ENCODE assay signal across 27 cellular contexts in genomic region chr6:8108759-8109539, GRCh38. TPM values are rescaled to one million over a fixed set of nuclear protein-coding genes. Genes with fewer than 3 reads are reported as not detected.
A peak's percentile ranks its signal among the peaks of the same experiment; 100 is the strongest.
DNase-seq lines count a peak whose midpoint lies in the region; ATAC-seq, FAIRE-seq and TF ChIP-seq lines count a peak whose summit lies in the region.
"Had no signal": no experiment of that assay in that cellular context is flagged by ENCODE, and none has a peak within 500 bp of the region (broad histone marks: within the 10 kb centered on the region; RNA-seq: fewer than 3 reads in every experiment).

No MANE protein-coding gene starts in this region.

- TF ChIP-seq CTCF in PC-3 (conservative IDR thresholded peaks at IDR 0.05; ENCODE audit: low read depth, low read length) (no peak), endothelial cell of umbilical vein (IDR thresholded peaks at IDR 0.05; ENCODE audit: extremely low read depth in 1 of 2, insufficient read depth in 1 of 2, low read depth in 1 of 2, low read length in 2 of 2) (no peak), mucosa of descending colon (IDR thresholded peaks at IDR 0.05) (no peak)

- POLR2A ChIA-PET in PC-3 (lab: Charles Lee; ENCODE audit: unreplicated experiment): no interaction called here
- POLR2A ChIA-PET in endothelial cell of umbilical vein (lab: Charles Lee): interaction anchor here (1.0 kb wide), 2 partner anchors 24 to 26 kb away, joined by 3 to 5 read pairs; no protein-coding TSS in a partner anchor

- peak overlapping the region; percentile 70 for H3K4me2 ChIP-seq in PC-3 (ENCODE audit: low read length)
- H3K4me2 ChIP-seq in endothelial cell of umbilical vein (ENCODE audit: insufficient read depth, low read length): peak overlapping the region; percentile 46
- H3K4me2 ChIP-seq in trophoblast cell (ENCODE audit: low read length): no peak overlapping the region

- dilution Hi-C loops in endothelial cell of umbilical vein (cut with MboI; ENCODE audit: extremely low pct_ligation_motif_present, low sequenced_read_pairs): no loop called here

- H4K8ac ChIP-seq in trophoblast cell (ENCODE audit: low read depth, low read length): no peak overlapping the region

- H3K36me3 ChIP-seq in PC-3 (ENCODE audit: low read depth, low read length) (no peaks in the 10 kb centered on the region), endothelial cell of umbilical vein (ENCODE audit: control insufficient read depth in 2 of 2, extremely low read depth in 1 of 2, insufficient read depth in 2 of 2, low read length in 2 of 2) (no peaks in the 10 kb centered on the region), trophoblast cell (ENCODE audit: control insufficient read depth in 1 of 2, insufficient read depth in 2 of 2, low read length in 2 of 2) (no peaks in the 10 kb centered on the region), mucosa of descending colon (ENCODE audit: low read depth) (no peaks in the 10 kb centered on the region)

- DNase-seq in DMS53 (lab: John Stamatoyannopoulos, UW): peak; percentile 12
- DNase-seq in DMS53 treated with DMSO at 0.1 percent for 48 hours (lab: John Stamatoyannopoulos, UW; ENCODE audit: unreplicated experiment): no peak
- DNase-seq in PC-3: no peak
- DNase-seq in endothelial cell of umbilical vein (ENCODE audit: low read depth, low spot score): no peak
- peak in 1 of 2 donors; percentile 9 for DNase-seq in trophoblast cell
- no peak for DNase-seq in mucosa of descending colon
- DNase-seq in NCI-H524 treated with DMSO at 0.1 percent for 48 hours (lab: John Stamatoyannopoulos, UW): no peak
- DNase-seq: activated CD4-positive, alpha-beta T cell treated with anti-CD3 and anti-CD28 coated beads for 4 hours; activated effector memory CD4-positive, alpha-beta T cell treated with Interleukin-2 at 50 U/mL for 16 hours; activated T-cell treated with anti-CD3 and anti-CD28 coated beads for 4 hours; aorta; CD4-positive, alpha-beta T cell; Kasumi-1; MV-4-11; NCI-H2107; NCI-H82; nephron progenitor cell; right cardiac atrium; stimulated activated CD4-positive, alpha-beta T cell treated with anti-CD3 and anti-CD28 coated beads, Interleukin-12 subunit alpha, Interleukin-12 subunit beta, amount 100 ng/mL, for 4 hours; stimulated activated CD4-positive, alpha-beta T cell treated with anti-CD3 and anti-CD28 coated beads, Interleukin-4, amount 100 ng/mL, for 1 hour had no signal

- H3K27ac ChIP-seq in PC-3 (ENCODE audit: low read length): peak overlapping the region; percentile 94
- H3K27ac ChIP-seq in endothelial cell of umbilical vein (ENCODE audit: insufficient read depth, low read depth, low read length): peak overlapping the region; percentile 85
- H3K27ac ChIP-seq in trophoblast cell (ENCODE audit: low read depth, low read length): no peak overlapping the region
- H3K27ac ChIP-seq: 22Rv1, HL-60, VCaP had no signal

- peak overlapping the region; percentile 78 for H2BK12ac ChIP-seq in trophoblast cell (ENCODE audit: low read length)

- no peaks in the 10 kb centered on the region for H3K9me2 ChIP-seq in PC-3 (replicated peaks; ENCODE audit: low read length)

- no peak overlapping the region for H4K12ac ChIP-seq in trophoblast cell (ENCODE audit: low read depth, low read length)

- H4K91ac ChIP-seq in trophoblast cell (ENCODE audit: low read depth, low read length): no peak overlapping the region

- WGBS in trophoblast cell (ENCODE audit: extremely low coverage, insufficient coverage, insufficient read length): 100% methylated on average over 4 of the region's 13 CpGs

- H3K9me3 ChIP-seq in PC-3 (ENCODE audit: low read length) (no peaks in the 10 kb centered on the region), endothelial cell of umbilical vein (replicated peaks; ENCODE audit: control insufficient read depth, insufficient read depth, low read length) (no peaks in the 10 kb centered on the region), trophoblast cell (ENCODE audit: insufficient read depth, low read depth, low read length) (no peaks in the 10 kb centered on the region), mucosa of descending colon (no peaks in the 10 kb centered on the region)

- H4K20me1 ChIP-seq in PC-3 (ENCODE audit: low read length) (no peaks in the 10 kb centered on the region), endothelial cell of umbilical vein (replicated peaks; ENCODE audit: control insufficient read depth, extremely low read depth, insufficient read depth, low read length) (no peaks in the 10 kb centered on the region)

- no peak for FAIRE-seq in endothelial cell of umbilical vein (lab: Jason Lieb, UNC)
- FAIRE-seq: GM12892, islet of Langerhans had no signal

- H2AFZ ChIP-seq in PC-3 (ENCODE audit: low read length) (no peak overlapping the region; the same call in 1 of the 2 replicates), endothelial cell of umbilical vein (ENCODE audit: low read depth, low read length) (peak overlapping the region; percentile 40), trophoblast cell (ENCODE audit: insufficient read depth, low read length, poor library complexity) (no peak overlapping the region)

- H3K79me1 ChIP-seq in trophoblast cell (ENCODE audit: low read length): no peaks in the 10 kb centered on the region

- H3K14ac ChIP-seq in trophoblast cell (ENCODE audit: low read length): no peak overlapping the region

- H3K27me3 ChIP-seq in PC-3 (ENCODE audit: low read length) (no peaks in the 10 kb centered on the region), endothelial cell of umbilical vein (ENCODE audit: control insufficient read depth in 2 of 2, insufficient read depth in 2 of 2, low read length in 2 of 2) (no peaks in the 10 kb centered on the region), trophoblast cell (ENCODE audit: insufficient read depth, low read length) (no peaks in the 10 kb centered on the region)

- H3K9ac ChIP-seq in PC-3 (ENCODE audit: low read length) (peak overlapping the region; percentile 40; the same call in 1 of the 2 replicates), endothelial cell of umbilical vein (replicated peaks; ENCODE audit: extremely low read depth, insufficient read depth, low read length) (peak overlapping the region; percentile 37), trophoblast cell (ENCODE audit: low read length) (no peak overlapping the region)

- no peak overlapping the region for H3K23ac ChIP-seq in trophoblast cell (ENCODE audit: low read length)

- CTCF ChIA-PET in PC-3 (lab: Charles Lee): no interaction called here
- CTCF ChIA-PET in endothelial cell of umbilical vein (lab: Charles Lee): interaction anchor here (1.3 kb wide), 1 partner anchor 110 kb away, joined by 5 read pairs; no protein-coding TSS in a partner anchor

- peak overlapping the region; percentile 31 for H3K4ac ChIP-seq in trophoblast cell (ENCODE audit: low read depth, low read length)

- intact Hi-C loops in PC-3 (cut with micrococcal nuclease): loop anchor here (2.0 kb wide), 1 partner anchor 26 kb away; no protein-coding TSS in a partner anchor
- intact Hi-C loops in endothelial cell of umbilical vein (cut with micrococcal nuclease): loop anchor here (1.0 kb wide), 1 partner anchor 26 kb away; no protein-coding TSS in a partner anchor
- intact Hi-C loops in mucosa of descending colon (cut with DNase I, micrococcal nuclease): no loop called here

- peaks cover 20% of the 10 kb centered on the region for H3K4me1 ChIP-seq in PC-3 (ENCODE audit: insufficient read depth, low read length)
- peaks cover 18% of the 10 kb centered on the region for H3K4me1 ChIP-seq in endothelial cell of umbilical vein (ENCODE audit: control insufficient read depth, extremely low read depth, insufficient read depth, low read length)
- peaks cover 2 to 4% of the 10 kb centered on the region in 2 experiments for H3K4me1 ChIP-seq in trophoblast cell (ENCODE audit: control insufficient read depth in 1 of 2, insufficient read depth in 2 of 2, low read length in 2 of 2)
- no peaks in the 10 kb centered on the region for H3K4me1 ChIP-seq in mucosa of descending colon (ENCODE audit: low read depth)

- BruUV-seq in PC-3 (replicated peaks; lab: Mats Ljungman, UMichigan) (no TSS peak), endothelial cell of umbilical vein (replicated peaks; lab: Mats Ljungman, UMichigan) (no TSS peak)

- no peaks in the 10 kb centered on the region for H3K79me2 ChIP-seq in PC-3 (ENCODE audit: low read length)
- H3K79me2 ChIP-seq in endothelial cell of umbilical vein (ENCODE audit: control insufficient read depth, insufficient read depth, low read length): no peaks in the 10 kb centered on the region
- H3K79me2 ChIP-seq in trophoblast cell (ENCODE audit: control insufficient read depth, insufficient read depth, low read length, poor library complexity): no peaks in the 10 kb centered on the region

- no peak overlapping the region for H2BK120ac ChIP-seq in trophoblast cell (ENCODE audit: insufficient read depth, low read length, poor library complexity)

- no peaks in the 10 kb centered on the region for H3K9me1 ChIP-seq in endothelial cell of umbilical vein (replicated peaks; ENCODE audit: control insufficient read depth, extremely low read depth, insufficient read depth, low read length)

- H3F3A ChIP-seq in PC-3 (ENCODE audit: low read length, unreplicated experiment): no peaks in the 10 kb centered on the region

- no peak overlapping the region for H3K18ac ChIP-seq in trophoblast cell (ENCODE audit: low read length)

- H2BK5ac ChIP-seq in trophoblast cell (ENCODE audit: low read depth, low read length, poor library complexity): no peak overlapping the region

- no peak for TF ChIP-seq POLR2A in endothelial cell of umbilical vein (IDR thresholded peaks at IDR 0.05; ENCODE audit: low read depth, low read length)

- H2AK5ac ChIP-seq in trophoblast cell (ENCODE audit: low read length): no peak overlapping the region

- ATAC-seq in PC-3: peak; percentile 16
- ATAC-seq in GM19351 (IDR thresholded peaks at IDR 0.05; ENCODE audit: unreplicated experiment): no peak
- no peak for ATAC-seq in mucosa of descending colon
- ATAC-seq: stimulated activated effector memory CD8-positive, alpha-beta T cell treated with anti-CD3 and anti-CD28 coated beads, Interleukin-12 subunit alpha, Interleukin-12 subunit beta, amount 100 ng/mL, for 72 hours had no signal

- H3K4me3 ChIP-seq in PC-3 (ENCODE audit: low read length) (peak overlapping the region; percentile 17; the same call in 1 of the 2 replicates), endothelial cell of umbilical vein (replicated peaks in 1 of 3; ENCODE audit: insufficient read depth in 1 of 3, low read depth in 1 of 3, low read length in 3 of 3) (no peak overlapping the region), trophoblast cell (ENCODE audit: low read depth, low read length) (no peak overlapping the region), mucosa of descending colon (no peak overlapping the region)

RNA-seq across cellular contexts. Expression of gene EEF1E1, which starts 6.6 kb away (rescaled TPM):
- total RNA-seq in PC-3 (2014; rRNA removed) (64.6 and 72.6 TPM in 2 replicates), endothelial cell of umbilical vein (58.1 and 62.4 TPM in 2 replicates), mucosa of descending colon (10 to 100 TPM in 1 of 3 donors, 1 to 10 TPM in 2; 7.8 to 16.4 (median 8.6) TPM)
- 42.5 and 53.8 TPM in 2 replicates for polyA plus RNA-seq in endothelial cell of umbilical vein
- polyA plus RNA-seq in endothelial cell of umbilical vein (2011; cell fraction: cytosol; rRNA removed): 80.2 and 105 TPM in 2 replicates
- polyA plus RNA-seq in endothelial cell of umbilical vein (2011; cell fraction: nucleus; rRNA removed): 34.0 and 49.2 TPM in 2 replicates
- polyA plus RNA-seq in endothelial cell of umbilical vein (2012): 60.0 and 85.2 TPM in 2 replicates
- polyA minus RNA-seq in endothelial cell of umbilical vein: 24.1 and 25.1 TPM in 2 replicates
- polyA minus RNA-seq in endothelial cell of umbilical vein (2011; cell fraction: cytosol; rRNA and poly(A)+ RNA removed): 15.2 TPM
- polyA minus RNA-seq in endothelial cell of umbilical vein (2011; cell fraction: nucleus; rRNA and poly(A)+ RNA removed): 23.5 and 24.3 TPM in 2 replicates
- polyA plus RNA-seq in trophoblast cell (2013): 26.6 and 26.8 TPM in 2 replicates

RNA-seq across cellular contexts. Expression of gene BLOC1S5, which starts 44.8 kb away (rescaled TPM):
- total RNA-seq in PC-3 (2014; rRNA removed) (5.8 and 9.1 TPM in 2 replicates), endothelial cell of umbilical vein (16.3 and 19.1 TPM in 2 replicates), mucosa of descending colon (10 to 100 TPM; 11.8 to 13.8 (median 12.2) TPM)
- 3.1 and 3.9 TPM in 2 replicates for polyA plus RNA-seq in endothelial cell of umbilical vein
- 5.9 and 6.5 TPM in 2 replicates for polyA plus RNA-seq in endothelial cell of umbilical vein (2011; cell fraction: cytosol; rRNA removed)
- polyA plus RNA-seq in endothelial cell of umbilical vein (2011; cell fraction: nucleus; rRNA removed): 3.2 and 4.2 TPM in 2 replicates
- 17.5 and 18.6 TPM in 2 replicates for polyA plus RNA-seq in endothelial cell of umbilical vein (2012)
- 4.5 and 14.3 TPM in 2 replicates for polyA minus RNA-seq in endothelial cell of umbilical vein
- 4.0 TPM for polyA minus RNA-seq in endothelial cell of umbilical vein (2011; cell fraction: cytosol; rRNA and poly(A)+ RNA removed)
- polyA minus RNA-seq in endothelial cell of umbilical vein (2011; cell fraction: nucleus; rRNA and poly(A)+ RNA removed): 7.6 and 8.8 TPM in 2 replicates
- 8.7 and 9.6 TPM in 2 replicates for polyA plus RNA-seq in trophoblast cell (2013)

Comparison
In these comparisons a context has a peak if more than half of its experiments do, and no peak if none do; other contexts are left out.
1. intact Hi-C loops: an anchor here in PC-3 (2.0 kb wide) and endothelial cell of umbilical vein (1.0 kb wide); none called in mucosa of descending colon.